ENCODE assay signal across 1 cellular context in the genomic region with DNA sequence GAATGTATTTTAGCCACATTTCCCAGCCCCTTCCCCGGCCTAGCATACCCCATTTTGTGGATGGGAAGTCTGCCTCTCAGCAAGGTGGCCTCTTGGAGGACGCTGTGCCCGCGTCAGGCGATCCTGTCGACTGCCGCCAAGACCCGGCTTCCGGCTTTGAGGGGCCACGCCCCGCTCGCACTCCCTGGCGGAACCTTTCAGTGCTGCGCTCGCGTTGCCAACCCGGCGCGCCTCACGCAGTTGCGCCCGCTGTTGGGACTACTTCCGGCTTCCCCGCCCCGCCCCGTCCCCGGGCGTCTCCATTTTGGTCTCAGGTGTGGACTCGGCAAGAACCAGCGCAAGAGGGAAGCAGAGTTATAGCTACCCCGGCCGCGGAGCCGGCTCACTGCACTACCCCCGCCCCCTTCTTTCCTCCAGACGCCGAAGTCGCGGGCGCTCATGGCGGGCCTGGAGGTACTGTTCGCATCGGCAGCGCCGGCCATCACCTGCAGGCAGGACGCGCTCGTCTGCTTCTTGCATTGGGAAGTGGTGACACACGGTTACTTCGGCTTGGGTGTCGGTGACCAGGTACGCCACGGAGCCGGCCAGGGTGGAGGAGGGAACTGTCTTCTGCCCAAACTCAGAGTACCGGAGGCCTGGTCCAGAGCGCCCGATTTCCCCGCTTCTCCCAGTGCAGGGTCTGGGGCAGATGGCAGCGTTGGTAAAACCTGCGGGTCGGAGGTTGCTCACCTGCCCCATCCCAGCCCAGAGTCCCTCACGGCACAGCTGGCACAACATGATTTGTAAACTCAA.
TF ChIP-seq lines count a peak whose summit lies in the region.

A gene with protein sequence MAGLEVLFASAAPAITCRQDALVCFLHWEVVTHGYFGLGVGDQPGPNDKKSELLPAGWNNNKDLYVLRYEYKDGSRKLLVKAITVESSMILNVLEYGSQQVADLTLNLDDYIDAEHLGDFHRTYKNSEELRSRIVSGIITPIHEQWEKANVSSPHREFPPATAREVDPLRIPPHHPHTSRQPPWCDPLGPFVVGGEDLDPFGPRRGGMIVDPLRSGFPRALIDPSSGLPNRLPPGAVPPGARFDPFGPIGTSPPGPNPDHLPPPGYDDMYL (plus strand): TSS at position 267 of the 792 bp plus-strand sequence. CDS start 172 bp downstream, at position 439.

TF ChIP-seq in GM12878, 131 proteins besides CTCF, POLR2A, EP300 and RAD21 (continued from another document and continues in another):
- TF ChIP-seq, protein P1, sequence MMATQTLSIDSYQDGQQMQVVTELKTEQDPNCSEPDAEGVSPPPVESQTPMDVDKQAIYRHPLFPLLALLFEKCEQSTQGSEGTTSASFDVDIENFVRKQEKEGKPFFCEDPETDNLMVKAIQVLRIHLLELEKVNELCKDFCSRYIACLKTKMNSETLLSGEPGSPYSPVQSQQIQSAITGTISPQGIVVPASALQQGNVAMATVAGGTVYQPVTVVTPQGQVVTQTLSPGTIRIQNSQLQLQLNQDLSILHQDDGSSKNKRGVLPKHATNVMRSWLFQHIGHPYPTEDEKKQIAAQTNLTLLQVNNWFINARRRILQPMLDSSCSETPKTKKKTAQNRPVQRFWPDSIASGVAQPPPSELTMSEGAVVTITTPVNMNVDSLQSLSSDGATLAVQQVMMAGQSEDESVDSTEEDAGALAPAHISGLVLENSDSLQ (IDR thresholded peaks at IDR 0.05): peak; percentile 53; the same call in 1 of the 2 replicates
- TF ChIP-seq CHD2 (IDR thresholded peaks at IDR 0.05; ENCODE audit: borderline replicate concordance, low read depth, low read length) (peak; percentile 61; the same call in 1 of the 2 replicates), DPF2 (IDR thresholded peaks at IDR 0.05) (peak; percentile 61; the same call in 1 of the 2 replicates), ASH2L (IDR thresholded peaks at IDR 0.05; ENCODE audit: borderline replicate concordance, low read depth) (0 out of 2 replicates have a peak, but pooled peaks have one; percentile 64), TCF12 (IDR thresholded peaks at IDR 0.05; ENCODE audit: low read depth, low read length) (0 out of 2 replicates have a peak, but pooled peaks have one; percentile 45), HCFC1 (IDR thresholded peaks at IDR 0.05; ENCODE audit: low read length) (peak; percentile 93), SIN3A (IDR thresholded peaks at IDR 0.05; ENCODE audit: low read depth, low read length) (peak; percentile 94), SUZ12 (IDR thresholded peaks at IDR 0.05; ENCODE audit: unreplicated experiment) (no peak), EZH2 (IDR thresholded peaks at IDR 0.05; ENCODE audit: borderline replicate concordance, control insufficient read depth, low read depth, low read length) (no peak), SMC3 (IDR thresholded peaks at IDR 0.05; ENCODE audit: borderline replicate concordance, low read length) (no peak), POLR2AphosphoS2 (IDR thresholded peaks at IDR 0.05; ENCODE audit: low read depth, low read length) (peak; percentile 91), ESRRA (IDR thresholded peaks at IDR 0.05; ENCODE audit: low read length) (peak; percentile 82; the same call in 1 of the 2 replicates), RBBP5 (conservative IDR thresholded peaks at IDR 0.05) (no peak), CHD1 (IDR thresholded peaks at IDR 0.05; ENCODE audit: low read depth, low read length) (no peak), RFX5 (IDR thresholded peaks at IDR 0.05; ENCODE audit: low read depth, low read length) (no peak; the same call in 1 of the 2 replicates), TAF1 (IDR thresholded peaks at IDR 0.05; ENCODE audit: borderline replicate concordance, low read depth, low read length) (peak; percentile 88), BHLHE40 (IDR thresholded peaks at IDR 0.05; ENCODE audit: borderline replicate concordance in 1 of 2, low read depth in 2 of 2, low read length in 1 of 2) (peak; percentile 35 to 78; a peak in 3 of 4 replicates), SRF (IDR thresholded peaks at IDR 0.05; ENCODE audit: low read depth in 2 of 2, low read length in 2 of 2) (peak; percentile 56 to 91; a peak in 3 of 4 replicates), TBL1XR1 (IDR thresholded peaks at IDR 0.05; ENCODE audit: low read depth, low read length) (peak; percentile 65; the same call in 1 of the 2 replicates), FOS (IDR thresholded peaks at IDR 0.05; ENCODE audit: borderline replicate concordance, extremely low read depth, insufficient read length) (no peak), RCOR1 (conservative IDR thresholded peaks at IDR 0.05; ENCODE audit: low read depth, low read length) (peak; percentile 79; the same call in 1 of the 2 replicates), MXI1 (IDR thresholded peaks at IDR 0.05; ENCODE audit: low read depth, low read length) (peak; percentile 66), NR2F1 (conservative IDR thresholded peaks at IDR 0.05) (0 out of 2 replicates have a peak, but pooled peaks have one; percentile 39), CREB1 (IDR thresholded peaks at IDR 0.05; ENCODE audit: low read depth) (peak; percentile 81; the same call in 1 of the 2 replicates), ZNF274 (IDR thresholded peaks at IDR 0.05; ENCODE audit: insufficient read depth, insufficient read length) (no peak), HDAC2 (IDR thresholded peaks at IDR 0.05) (no peak), NBN (IDR thresholded peaks at IDR 0.05) (peak; percentile 82), HDGF (IDR thresholded peaks at IDR 0.05) (no peak), RAD51 (IDR thresholded peaks at IDR 0.05) (no peak), SIX5 (IDR thresholded peaks at IDR 0.05; ENCODE audit: low read depth, low read length, severe bottlenecking) (peak; percentile 78), GATAD2B (conservative IDR thresholded peaks at IDR 0.05; ENCODE audit: low read depth) (peak; percentile 93), IKZF1 (conservative IDR thresholded peaks at IDR 0.05) (peak; percentile 95), POU2F2 (IDR thresholded peaks at IDR 0.05; ENCODE audit: borderline replicate concordance, low read depth, low read length) (peak; percentile 78), KAT2A (conservative IDR thresholded peaks at IDR 0.05; ENCODE audit: control insufficient read depth, low read depth, low read length) (no peak), KLF5 (IDR thresholded peaks at IDR 0.05; ENCODE audit: partially characterized antibody) (peak; percentile 90), ZNF622 (IDR thresholded peaks at IDR 0.05) (no peak)
- TF ChIP-seq, protein P2, sequence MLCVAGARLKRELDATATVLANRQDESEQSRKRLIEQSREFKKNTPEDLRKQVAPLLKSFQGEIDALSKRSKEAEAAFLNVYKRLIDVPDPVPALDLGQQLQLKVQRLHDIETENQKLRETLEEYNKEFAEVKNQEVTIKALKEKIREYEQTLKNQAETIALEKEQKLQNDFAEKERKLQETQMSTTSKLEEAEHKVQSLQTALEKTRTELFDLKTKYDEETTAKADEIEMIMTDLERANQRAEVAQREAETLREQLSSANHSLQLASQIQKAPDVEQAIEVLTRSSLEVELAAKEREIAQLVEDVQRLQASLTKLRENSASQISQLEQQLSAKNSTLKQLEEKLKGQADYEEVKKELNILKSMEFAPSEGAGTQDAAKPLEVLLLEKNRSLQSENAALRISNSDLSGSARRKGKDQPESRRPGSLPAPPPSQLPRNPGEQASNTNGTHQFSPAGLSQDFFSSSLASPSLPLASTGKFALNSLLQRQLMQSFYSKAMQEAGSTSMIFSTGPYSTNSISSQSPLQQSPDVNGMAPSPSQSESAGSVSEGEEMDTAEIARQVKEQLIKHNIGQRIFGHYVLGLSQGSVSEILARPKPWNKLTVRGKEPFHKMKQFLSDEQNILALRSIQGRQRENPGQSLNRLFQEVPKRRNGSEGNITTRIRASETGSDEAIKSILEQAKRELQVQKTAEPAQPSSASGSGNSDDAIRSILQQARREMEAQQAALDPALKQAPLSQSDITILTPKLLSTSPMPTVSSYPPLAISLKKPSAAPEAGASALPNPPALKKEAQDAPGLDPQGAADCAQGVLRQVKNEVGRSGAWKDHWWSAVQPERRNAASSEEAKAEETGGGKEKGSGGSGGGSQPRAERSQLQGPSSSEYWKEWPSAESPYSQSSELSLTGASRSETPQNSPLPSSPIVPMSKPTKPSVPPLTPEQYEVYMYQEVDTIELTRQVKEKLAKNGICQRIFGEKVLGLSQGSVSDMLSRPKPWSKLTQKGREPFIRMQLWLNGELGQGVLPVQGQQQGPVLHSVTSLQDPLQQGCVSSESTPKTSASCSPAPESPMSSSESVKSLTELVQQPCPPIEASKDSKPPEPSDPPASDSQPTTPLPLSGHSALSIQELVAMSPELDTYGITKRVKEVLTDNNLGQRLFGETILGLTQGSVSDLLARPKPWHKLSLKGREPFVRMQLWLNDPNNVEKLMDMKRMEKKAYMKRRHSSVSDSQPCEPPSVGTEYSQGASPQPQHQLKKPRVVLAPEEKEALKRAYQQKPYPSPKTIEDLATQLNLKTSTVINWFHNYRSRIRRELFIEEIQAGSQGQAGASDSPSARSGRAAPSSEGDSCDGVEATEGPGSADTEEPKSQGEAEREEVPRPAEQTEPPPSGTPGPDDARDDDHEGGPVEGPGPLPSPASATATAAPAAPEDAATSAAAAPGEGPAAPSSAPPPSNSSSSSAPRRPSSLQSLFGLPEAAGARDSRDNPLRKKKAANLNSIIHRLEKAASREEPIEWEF (IDR thresholded peaks at IDR 0.05; ENCODE audit: insufficient replicate concordance, low read depth, low read length): no peak
- TF ChIP-seq, protein P3, sequence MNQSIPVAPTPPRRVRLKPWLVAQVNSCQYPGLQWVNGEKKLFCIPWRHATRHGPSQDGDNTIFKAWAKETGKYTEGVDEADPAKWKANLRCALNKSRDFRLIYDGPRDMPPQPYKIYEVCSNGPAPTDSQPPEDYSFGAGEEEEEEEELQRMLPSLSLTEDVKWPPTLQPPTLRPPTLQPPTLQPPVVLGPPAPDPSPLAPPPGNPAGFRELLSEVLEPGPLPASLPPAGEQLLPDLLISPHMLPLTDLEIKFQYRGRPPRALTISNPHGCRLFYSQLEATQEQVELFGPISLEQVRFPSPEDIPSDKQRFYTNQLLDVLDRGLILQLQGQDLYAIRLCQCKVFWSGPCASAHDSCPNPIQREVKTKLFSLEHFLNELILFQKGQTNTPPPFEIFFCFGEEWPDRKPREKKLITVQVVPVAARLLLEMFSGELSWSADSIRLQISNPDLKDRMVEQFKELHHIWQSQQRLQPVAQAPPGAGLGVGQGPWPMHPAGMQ (IDR thresholded peaks at IDR 0.05; ENCODE audit: borderline replicate concordance): no peak
- TF ChIP-seq, protein P4, sequence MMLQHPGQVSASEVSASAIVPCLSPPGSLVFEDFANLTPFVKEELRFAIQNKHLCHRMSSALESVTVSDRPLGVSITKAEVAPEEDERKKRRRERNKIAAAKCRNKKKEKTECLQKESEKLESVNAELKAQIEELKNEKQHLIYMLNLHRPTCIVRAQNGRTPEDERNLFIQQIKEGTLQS (IDR thresholded peaks at IDR 0.05; ENCODE audit: borderline replicate concordance, extremely low read depth, low read depth, low read length): no peak
- TF ChIP-seq, protein P5, sequence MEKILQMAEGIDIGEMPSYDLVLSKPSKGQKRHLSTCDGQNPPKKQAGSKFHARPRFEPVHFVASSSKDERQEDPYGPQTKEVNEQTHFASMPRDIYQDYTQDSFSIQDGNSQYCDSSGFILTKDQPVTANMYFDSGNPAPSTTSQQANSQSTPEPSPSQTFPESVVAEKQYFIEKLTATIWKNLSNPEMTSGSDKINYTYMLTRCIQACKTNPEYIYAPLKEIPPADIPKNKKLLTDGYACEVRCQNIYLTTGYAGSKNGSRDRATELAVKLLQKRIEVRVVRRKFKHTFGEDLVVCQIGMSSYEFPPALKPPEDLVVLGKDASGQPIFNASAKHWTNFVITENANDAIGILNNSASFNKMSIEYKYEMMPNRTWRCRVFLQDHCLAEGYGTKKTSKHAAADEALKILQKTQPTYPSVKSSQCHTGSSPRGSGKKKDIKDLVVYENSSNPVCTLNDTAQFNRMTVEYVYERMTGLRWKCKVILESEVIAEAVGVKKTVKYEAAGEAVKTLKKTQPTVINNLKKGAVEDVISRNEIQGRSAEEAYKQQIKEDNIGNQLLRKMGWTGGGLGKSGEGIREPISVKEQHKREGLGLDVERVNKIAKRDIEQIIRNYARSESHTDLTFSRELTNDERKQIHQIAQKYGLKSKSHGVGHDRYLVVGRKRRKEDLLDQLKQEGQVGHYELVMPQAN (conservative IDR thresholded peaks at IDR 0.05): peak; percentile 62; the same call in 1 of the 2 replicates
- TF ChIP-seq, protein P6, sequence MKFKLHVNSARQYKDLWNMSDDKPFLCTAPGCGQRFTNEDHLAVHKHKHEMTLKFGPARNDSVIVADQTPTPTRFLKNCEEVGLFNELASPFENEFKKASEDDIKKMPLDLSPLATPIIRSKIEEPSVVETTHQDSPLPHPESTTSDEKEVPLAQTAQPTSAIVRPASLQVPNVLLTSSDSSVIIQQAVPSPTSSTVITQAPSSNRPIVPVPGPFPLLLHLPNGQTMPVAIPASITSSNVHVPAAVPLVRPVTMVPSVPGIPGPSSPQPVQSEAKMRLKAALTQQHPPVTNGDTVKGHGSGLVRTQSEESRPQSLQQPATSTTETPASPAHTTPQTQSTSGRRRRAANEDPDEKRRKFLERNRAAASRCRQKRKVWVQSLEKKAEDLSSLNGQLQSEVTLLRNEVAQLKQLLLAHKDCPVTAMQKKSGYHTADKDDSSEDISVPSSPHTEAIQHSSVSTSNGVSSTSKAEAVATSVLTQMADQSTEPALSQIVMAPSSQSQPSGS (IDR thresholded peaks at IDR 0.05; ENCODE audit: low read length): no peak
- TF ChIP-seq, protein P7, sequence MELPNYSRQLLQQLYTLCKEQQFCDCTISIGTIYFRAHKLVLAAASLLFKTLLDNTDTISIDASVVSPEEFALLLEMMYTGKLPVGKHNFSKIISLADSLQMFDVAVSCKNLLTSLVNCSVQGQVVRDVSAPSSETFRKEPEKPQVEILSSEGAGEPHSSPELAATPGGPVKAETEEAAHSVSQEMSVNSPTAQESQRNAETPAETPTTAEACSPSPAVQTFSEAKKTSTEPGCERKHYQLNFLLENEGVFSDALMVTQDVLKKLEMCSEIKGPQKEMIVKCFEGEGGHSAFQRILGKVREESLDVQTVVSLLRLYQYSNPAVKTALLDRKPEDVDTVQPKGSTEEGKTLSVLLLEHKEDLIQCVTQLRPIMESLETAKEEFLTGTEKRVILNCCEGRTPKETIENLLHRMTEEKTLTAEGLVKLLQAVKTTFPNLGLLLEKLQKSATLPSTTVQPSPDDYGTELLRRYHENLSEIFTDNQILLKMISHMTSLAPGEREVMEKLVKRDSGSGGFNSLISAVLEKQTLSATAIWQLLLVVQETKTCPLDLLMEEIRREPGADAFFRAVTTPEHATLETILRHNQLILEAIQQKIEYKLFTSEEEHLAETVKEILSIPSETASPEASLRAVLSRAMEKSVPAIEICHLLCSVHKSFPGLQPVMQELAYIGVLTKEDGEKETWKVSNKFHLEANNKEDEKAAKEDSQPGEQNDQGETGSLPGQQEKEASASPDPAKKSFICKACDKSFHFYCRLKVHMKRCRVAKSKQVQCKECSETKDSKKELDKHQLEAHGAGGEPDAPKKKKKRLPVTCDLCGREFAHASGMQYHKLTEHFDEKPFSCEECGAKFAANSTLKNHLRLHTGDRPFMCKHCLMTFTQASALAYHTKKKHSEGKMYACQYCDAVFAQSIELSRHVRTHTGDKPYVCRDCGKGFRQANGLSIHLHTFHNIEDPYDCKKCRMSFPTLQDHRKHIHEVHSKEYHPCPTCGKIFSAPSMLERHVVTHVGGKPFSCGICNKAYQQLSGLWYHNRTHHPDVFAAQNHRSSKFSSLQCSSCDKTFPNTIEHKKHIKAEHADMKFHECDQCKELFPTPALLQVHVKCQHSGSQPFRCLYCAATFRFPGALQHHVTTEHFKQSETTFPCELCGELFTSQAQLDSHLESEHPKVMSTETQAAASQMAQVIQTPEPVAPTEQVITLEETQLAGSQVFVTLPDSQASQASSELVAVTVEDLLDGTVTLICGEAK (IDR thresholded peaks at IDR 0.05; ENCODE audit: borderline replicate concordance): peak; percentile 99
- TF ChIP-seq, protein P8, sequence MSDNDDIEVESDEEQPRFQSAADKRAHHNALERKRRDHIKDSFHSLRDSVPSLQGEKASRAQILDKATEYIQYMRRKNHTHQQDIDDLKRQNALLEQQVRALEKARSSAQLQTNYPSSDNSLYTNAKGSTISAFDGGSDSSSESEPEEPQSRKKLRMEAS (IDR thresholded peaks at IDR 0.05; ENCODE audit: low read depth, low read length): peak; percentile 51; the same call in 1 of the 2 replicates
